In the genomic region with DNA sequence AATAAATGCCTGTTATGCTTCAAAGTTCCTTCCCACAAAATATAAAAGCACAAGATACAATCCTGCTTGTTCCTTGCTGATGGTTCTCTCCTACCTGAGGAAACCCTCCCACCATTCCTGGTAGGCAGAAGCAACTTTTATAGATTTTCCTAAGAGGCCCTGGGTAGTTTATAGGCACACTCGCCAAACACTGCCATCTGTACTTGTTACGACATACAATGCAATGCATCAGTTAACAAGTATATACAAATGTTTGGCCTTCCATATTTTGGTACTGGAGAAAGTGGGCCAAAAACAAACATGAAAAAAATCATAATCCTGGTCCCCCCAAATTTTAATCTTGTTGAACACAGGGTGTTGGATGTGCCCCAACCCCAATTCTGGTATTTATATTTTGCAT, we compare ENCODE assay signal across 1 cellular context.
TF ChIP-seq lines count a peak whose summit lies in the region.

No MANE protein-coding gene starts in this region.

TF ChIP-seq in HepG2, 621 proteins besides CTCF, POLR2A, EP300 and RAD21:
- TF ChIP-seq ZNF768 (CRISPR knock-in tag; IDR thresholded peaks at IDR 0.05): no peak
- TF ChIP-seq CEBPB (IDR thresholded peaks at IDR 0.05; ENCODE audit: borderline replicate concordance, low read depth, low read length): peak; percentile 45
TF ChIP-seq in HepG2: peak in this region for 1.
